Comparison of ENCODE assay signal across 1 cellular context in the genomic region with DNA sequence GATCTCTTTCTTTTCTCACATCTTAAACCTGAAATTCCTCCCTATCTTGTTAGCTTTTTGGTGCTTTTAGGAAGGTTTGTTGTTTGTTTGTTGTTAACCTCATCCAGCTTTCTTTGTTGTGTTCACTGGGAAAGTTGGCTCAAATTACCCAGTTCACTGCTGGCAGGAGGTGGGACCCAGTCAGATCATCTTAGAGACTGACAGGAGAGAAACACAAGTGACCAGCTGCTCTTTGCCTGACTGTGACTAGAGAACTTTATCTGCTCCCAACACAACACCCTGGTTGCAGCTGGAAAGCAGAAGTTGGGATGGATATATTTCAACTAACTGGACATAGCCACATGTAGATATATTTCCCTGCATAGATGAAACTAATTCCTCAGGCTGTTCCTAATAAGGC.
TF ChIP-seq lines count a peak whose summit lies in the region.

No MANE protein-coding gene starts in this region.

TF ChIP-seq in GM23338, 12 proteins besides CTCF, POLR2A, EP300 and RAD21 (continued from another document):
- TF ChIP-seq, protein P1, sequence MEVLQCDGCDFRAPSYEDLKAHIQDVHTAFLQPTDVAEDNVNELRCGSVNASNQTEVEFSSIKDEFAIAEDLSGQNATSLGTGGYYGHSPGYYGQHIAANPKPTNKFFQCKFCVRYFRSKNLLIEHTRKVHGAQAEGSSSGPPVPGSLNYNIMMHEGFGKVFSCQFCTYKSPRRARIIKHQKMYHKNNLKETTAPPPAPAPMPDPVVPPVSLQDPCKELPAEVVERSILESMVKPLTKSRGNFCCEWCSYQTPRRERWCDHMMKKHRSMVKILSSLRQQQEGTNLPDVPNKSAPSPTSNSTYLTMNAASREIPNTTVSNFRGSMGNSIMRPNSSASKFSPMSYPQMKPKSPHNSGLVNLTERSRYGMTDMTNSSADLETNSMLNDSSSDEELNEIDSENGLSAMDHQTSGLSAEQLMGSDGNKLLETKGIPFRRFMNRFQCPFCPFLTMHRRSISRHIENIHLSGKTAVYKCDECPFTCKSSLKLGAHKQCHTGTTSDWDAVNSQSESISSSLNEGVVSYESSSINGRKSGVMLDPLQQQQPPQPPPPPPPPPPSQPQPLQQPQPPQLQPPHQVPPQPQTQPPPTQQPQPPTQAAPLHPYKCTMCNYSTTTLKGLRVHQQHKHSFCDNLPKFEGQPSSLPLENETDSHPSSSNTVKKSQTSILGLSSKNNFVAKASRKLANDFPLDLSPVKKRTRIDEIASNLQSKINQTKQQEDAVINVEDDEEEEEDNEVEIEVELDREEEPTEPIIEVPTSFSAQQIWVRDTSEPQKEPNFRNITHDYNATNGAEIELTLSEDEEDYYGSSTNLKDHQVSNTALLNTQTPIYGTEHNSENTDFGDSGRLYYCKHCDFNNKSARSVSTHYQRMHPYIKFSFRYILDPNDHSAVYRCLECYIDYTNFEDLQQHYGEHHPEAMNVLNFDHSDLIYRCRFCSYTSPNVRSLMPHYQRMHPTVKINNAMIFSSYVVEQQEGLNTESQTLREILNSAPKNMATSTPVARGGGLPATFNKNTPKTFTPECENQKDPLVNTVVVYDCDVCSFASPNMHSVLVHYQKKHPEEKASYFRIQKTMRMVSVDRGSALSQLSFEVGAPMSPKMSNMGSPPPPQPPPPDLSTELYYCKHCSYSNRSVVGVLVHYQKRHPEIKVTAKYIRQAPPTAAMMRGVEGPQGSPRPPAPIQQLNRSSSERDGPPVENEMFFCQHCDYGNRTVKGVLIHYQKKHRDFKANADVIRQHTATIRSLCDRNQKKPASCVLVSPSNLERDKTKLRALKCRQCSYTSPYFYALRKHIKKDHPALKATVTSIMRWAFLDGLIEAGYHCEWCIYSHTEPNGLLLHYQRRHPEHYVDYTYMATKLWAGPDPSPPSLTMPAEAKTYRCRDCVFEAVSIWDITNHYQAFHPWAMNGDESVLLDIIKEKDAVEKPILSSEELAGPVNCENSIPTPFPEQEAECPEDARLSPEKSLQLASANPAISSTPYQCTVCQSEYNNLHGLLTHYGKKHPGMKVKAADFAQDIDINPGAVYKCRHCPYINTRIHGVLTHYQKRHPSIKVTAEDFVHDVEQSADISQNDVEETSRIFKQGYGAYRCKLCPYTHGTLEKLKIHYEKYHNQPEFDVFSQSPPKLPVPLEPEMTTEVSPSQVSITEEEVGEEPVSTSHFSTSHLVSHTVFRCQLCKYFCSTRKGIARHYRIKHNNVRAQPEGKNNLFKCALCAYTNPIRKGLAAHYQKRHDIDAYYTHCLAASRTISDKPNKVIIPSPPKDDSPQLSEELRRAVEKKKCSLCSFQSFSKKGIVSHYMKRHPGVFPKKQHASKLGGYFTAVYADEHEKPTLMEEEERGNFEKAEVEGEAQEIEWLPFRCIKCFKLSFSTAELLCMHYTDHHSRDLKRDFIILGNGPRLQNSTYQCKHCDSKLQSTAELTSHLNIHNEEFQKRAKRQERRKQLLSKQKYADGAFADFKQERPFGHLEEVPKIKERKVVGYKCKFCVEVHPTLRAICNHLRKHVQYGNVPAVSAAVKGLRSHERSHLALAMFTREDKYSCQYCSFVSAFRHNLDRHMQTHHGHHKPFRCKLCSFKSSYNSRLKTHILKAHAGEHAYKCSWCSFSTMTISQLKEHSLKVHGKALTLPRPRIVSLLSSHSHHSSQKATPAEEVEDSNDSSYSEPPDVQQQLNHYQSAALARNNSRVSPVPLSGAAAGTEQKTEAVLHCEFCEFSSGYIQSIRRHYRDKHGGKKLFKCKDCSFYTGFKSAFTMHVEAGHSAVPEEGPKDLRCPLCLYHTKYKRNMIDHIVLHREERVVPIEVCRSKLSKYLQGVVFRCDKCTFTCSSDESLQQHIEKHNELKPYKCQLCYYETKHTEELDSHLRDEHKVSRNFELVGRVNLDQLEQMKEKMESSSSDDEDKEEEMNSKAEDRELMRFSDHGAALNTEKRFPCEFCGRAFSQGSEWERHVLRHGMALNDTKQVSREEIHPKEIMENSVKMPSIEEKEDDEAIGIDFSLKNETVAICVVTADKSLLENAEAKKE (CRISPR knock-in tag; IDR thresholded peaks at IDR 0.05) = no peak
- no peak for TF ChIP-seq STAT1 (IDR thresholded peaks at IDR 0.05; ENCODE audit: unreplicated experiment)
- TF ChIP-seq ETS1 (IDR thresholded peaks at IDR 0.05) = no peak
- TF ChIP-seq JUNB (IDR thresholded peaks at IDR 0.05; ENCODE audit: unreplicated experiment) = no peak
TF ChIP-seq in GM23338: peak in this region for 0.
